In the genomic region with DNA sequence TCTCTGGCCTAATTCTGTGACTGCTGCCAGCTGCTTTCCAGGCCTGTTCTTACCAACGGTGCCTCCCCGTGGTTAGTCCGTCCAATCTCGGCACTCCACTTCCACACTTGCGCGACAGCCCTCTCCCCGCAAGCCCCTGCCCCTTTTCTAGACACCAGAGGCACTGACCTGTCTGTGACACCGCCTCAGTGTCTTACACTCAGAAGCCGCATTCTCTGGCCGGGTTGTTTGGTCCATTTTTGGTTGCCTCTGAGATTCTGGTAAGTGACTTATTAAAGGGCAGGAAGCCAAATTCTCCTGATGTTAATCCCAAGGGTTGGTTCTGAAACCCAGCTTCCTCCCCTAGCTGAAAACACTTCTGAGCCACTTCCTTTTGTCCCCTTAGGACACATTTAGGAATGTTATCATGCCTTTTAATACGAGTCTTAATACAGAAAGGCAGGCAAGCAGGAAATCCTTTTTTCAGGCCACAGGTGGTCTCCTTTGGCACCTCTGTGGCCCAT, we compare ENCODE assay signal across 8 cellular contexts. TPM values are rescaled to one million over a fixed set of nuclear protein-coding genes. Genes with fewer than 3 reads are reported as not detected.
DNase-seq lines count a peak whose midpoint lies in the region; ATAC-seq, FAIRE-seq and TF ChIP-seq lines count a peak whose summit lies in the region.

No MANE protein-coding gene starts in this region.

- no peak for TF ChIP-seq RAD21 in GM12878 (IDR thresholded peaks at IDR 0.05; ENCODE audit: insufficient read depth, low read depth, low read length)

- in situ Hi-C loops in GM12878 (cut with MboI): no loop called here

- H3K36me3 ChIP-seq in GM12878 (ENCODE audit: control insufficient read depth in 2 of 2, insufficient read depth in 2 of 2, low read length in 1 of 2) (no peaks in the 10 kb centered on the region), iPS-20b (ENCODE audit: insufficient read depth, low read depth, low read length) (peaks cover under 1% of the 10 kb centered on the region), skeletal muscle satellite cell (ENCODE audit: insufficient read depth, low read length) (no peaks in the 10 kb centered on the region)

- intact Hi-C loops in GM12878 (cut with micrococcal nuclease; ENCODE audit: unreplicated experiment): loop anchor here (5.0 to 10.0 kb wide), 4 partner anchors 47 to 442 kb away; no protein-coding TSS in a partner anchor

- TSS peak; percentile 94 for BruUV-seq in GM12878 (replicated peaks; lab: Mats Ljungman, UMichigan)

- ATAC-seq in GM12878 (peak; percentile 6), GM19351 (IDR thresholded peaks at IDR 0.05; ENCODE audit: unreplicated experiment) (no peak), HG03521 (IDR thresholded peaks at IDR 0.05; ENCODE audit: unreplicated experiment) (no peak)

- RAD21 ChIA-PET in GM12878 (lab: Charles Lee; ENCODE audit: unreplicated experiment): interaction anchor here (1.0 to 3.0 kb wide), 8 partner anchors 15 to 449 kb away, joined by 3 to 20 read pairs (median 5); a partner anchor contains a TSS

- peaks cover 12% of the 10 kb centered on the region for H3K4me1 ChIP-seq in GM12878 (ENCODE audit: control insufficient read depth, insufficient read depth, low read length)
- peaks cover 16% of the 10 kb centered on the region for H3K4me1 ChIP-seq in iPS-20b (ENCODE audit: insufficient read depth, low read length)
- H3K4me1 ChIP-seq in skeletal muscle satellite cell (ENCODE audit: control insufficient read depth, insufficient read depth, low read length): peaks cover 26% of the 10 kb centered on the region

- H3K27me3 ChIP-seq in GM12878 (replicated peaks in 1 of 2; ENCODE audit: control insufficient read depth in 2 of 2, insufficient read depth in 2 of 2, low read length in 1 of 2) (no peaks in the 10 kb centered on the region), iPS-20b (ENCODE audit: insufficient read depth, low read length) (peaks cover 7% of the 10 kb centered on the region; the same call in 1 of the 2 replicates), skeletal muscle satellite cell (ENCODE audit: control insufficient read depth, insufficient read depth, low read length) (no peaks in the 10 kb centered on the region)

- CTCF ChIA-PET in GM12878 (lab: Yijun Ruan, JAX): interaction anchor here (0.6 to 1.6 kb wide), 8 partner anchors 9 to 339 kb away, joined by 3 to 6 read pairs (median 3); no protein-coding TSS in a partner anchor

- FAIRE-seq in RCC 7860 (lab: Jason Lieb, UNC) (peak; percentile 81), GM12878 (lab: Jason Lieb, UNC) (no peak)

- H3K9ac ChIP-seq in GM12878 (ENCODE audit: control insufficient read depth, insufficient read depth, low read length) (peak overlapping the region; percentile 70), iPS-20b (ENCODE audit: low read depth, low read length) (peak overlapping the region; percentile 82; the same call in 1 of the 2 replicates), skeletal muscle satellite cell (ENCODE audit: low read depth, low read length) (peak overlapping the region; percentile 69)

- H2AFZ ChIP-seq in GM12878 (ENCODE audit: control insufficient read depth, low read depth, low read length): peak overlapping the region; percentile 22

- H3K4me2 ChIP-seq in GM12878 (ENCODE audit: control insufficient read depth, insufficient read depth) (peak overlapping the region; percentile 88), skeletal muscle satellite cell (ENCODE audit: low read length) (peak overlapping the region; percentile 93)

- H3K9me3 ChIP-seq in GM12878 (replicated peaks; ENCODE audit: control insufficient read depth, insufficient read depth, low read length): no peaks in the 10 kb centered on the region
- no peaks in the 10 kb centered on the region for H3K9me3 ChIP-seq in iPS-20b (ENCODE audit: insufficient read depth, low read depth, low read length)
- H3K9me3 ChIP-seq in skeletal muscle satellite cell (replicated peaks; ENCODE audit: low read length): no peaks in the 10 kb centered on the region

- under 1% methylated on average over 11 of the region's 11 CpGs for WGBS in GM12878 (ENCODE audit: insufficient coverage, insufficient replicate concordance, low lambda C conversion rate, missing lambda C conversion rate)

- TF ChIP-seq CTCF in GM12872 (IDR thresholded peaks at IDR 0.05; ENCODE audit: insufficient read depth, low read depth, low read length) (0 out of 3 replicates have a peak, but pooled peaks have one; percentile 2), GM12878 (IDR thresholded peaks at IDR 0.05 in 2 of 3, conservative IDR thresholded peaks at IDR 0.05 in 1 of 3; ENCODE audit: control insufficient read depth in 2 of 3, extremely low read depth in 1 of 3, insufficient read depth in 1 of 3, low read depth in 3 of 3, low read length in 3 of 3) (peak in 1 of 3 experiments; percentile 20; a peak in 1 of 6 replicates)

- DNase-seq in RCC 7860 (ENCODE audit: low spot score) (peak; percentile 73), GM12878 (ENCODE audit: low read depth, low spot score) (no peak), COLO829 (ENCODE audit: low spot score) (no peak)

- H3K4me3 ChIP-seq in GM12878: peak overlapping the region; percentile 94
- H3K4me3 ChIP-seq in iPS-20b (ENCODE audit: low read length): peak overlapping the region; percentile 82
- peak overlapping the region; percentile 76 for H3K4me3 ChIP-seq in skeletal muscle satellite cell (ENCODE audit: low read length)

- POLR2A ChIA-PET in GM12878 (lab: Charles Lee): interaction anchor here (0.6 to 2.2 kb wide), 15 partner anchors 13 to 563 kb away, joined by 3 to 13 read pairs (median 4); a partner anchor contains a TSS

- SMC1A ChIA-PET in GM12878 (lab: Charles Lee; ENCODE audit: uncharacterized antibody, unreplicated experiment): interaction anchor here (0.8 to 1.6 kb wide), 15 partner anchors 9 to 446 kb away, joined by 3 to 8 read pairs (median 3); no protein-coding TSS in a partner anchor

- peaks cover 7% of the 10 kb centered on the region for H3K79me2 ChIP-seq in GM12878 (ENCODE audit: control insufficient read depth, insufficient read depth, low read length)

- no peak for TF ChIP-seq POLR2A in GM12878 (IDR thresholded peaks at IDR 0.05; ENCODE audit: low read depth, low read length)

- no peaks in the 10 kb centered on the region for H4K20me1 ChIP-seq in GM12878 (ENCODE audit: control insufficient read depth, insufficient read depth)

- H3K27ac ChIP-seq in GM12878 (ENCODE audit: control insufficient read depth, insufficient read depth): peak overlapping the region; percentile 87
- H3K27ac ChIP-seq in iPS-20b (ENCODE audit: low read length): no peak overlapping the region

- TF ChIP-seq EP300 in GM12878 (IDR thresholded peaks at IDR 0.05; ENCODE audit: borderline replicate concordance in 1 of 2, control insufficient read depth in 1 of 2, low read depth in 2 of 2, low read length in 2 of 2): no peak

TF ChIP-seq in GM12878, 131 proteins besides CTCF, POLR2A, EP300 and RAD21:
- TF ChIP-seq MXI1 (IDR thresholded peaks at IDR 0.05; ENCODE audit: low read depth, low read length) (no peak), IKZF1 (conservative IDR thresholded peaks at IDR 0.05) (0 out of 2 replicates have a peak, but pooled peaks have one; percentile 10)
- TF ChIP-seq, protein P1, sequence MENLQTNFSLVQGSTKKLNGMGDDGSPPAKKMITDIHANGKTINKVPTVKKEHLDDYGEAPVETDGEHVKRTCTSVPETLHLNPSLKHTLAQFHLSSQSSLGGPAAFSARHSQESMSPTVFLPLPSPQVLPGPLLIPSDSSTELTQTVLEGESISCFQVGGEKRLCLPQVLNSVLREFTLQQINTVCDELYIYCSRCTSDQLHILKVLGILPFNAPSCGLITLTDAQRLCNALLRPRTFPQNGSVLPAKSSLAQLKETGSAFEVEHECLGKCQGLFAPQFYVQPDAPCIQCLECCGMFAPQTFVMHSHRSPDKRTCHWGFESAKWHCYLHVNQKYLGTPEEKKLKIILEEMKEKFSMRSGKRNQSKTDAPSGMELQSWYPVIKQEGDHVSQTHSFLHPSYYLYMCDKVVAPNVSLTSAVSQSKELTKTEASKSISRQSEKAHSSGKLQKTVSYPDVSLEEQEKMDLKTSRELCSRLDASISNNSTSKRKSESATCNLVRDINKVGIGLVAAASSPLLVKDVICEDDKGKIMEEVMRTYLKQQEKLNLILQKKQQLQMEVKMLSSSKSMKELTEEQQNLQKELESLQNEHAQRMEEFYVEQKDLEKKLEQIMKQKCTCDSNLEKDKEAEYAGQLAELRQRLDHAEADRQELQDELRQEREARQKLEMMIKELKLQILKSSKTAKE (IDR thresholded peaks at IDR 0.05; ENCODE audit: low read depth, poor library complexity, severe bottlenecking): peak; percentile 47
TF ChIP-seq in GM12878: peak in this region for 2.

RNA-seq across cellular contexts. Expression of a gene that starts 1.2 kb away (rescaled TPM):
- total RNA-seq in GM12878 (2013; cell fraction: nucleolus; rRNA removed): 45.2 and 53.2 TPM in 2 replicates
- total RNA-seq in GM12878 (2014; rRNA removed) (15.2 and 16.2 TPM in 2 replicates), GM12878 (2014; rRNA removed; fragmentation: Illumina TruSeq; extraction: Trizol) (10.2 and 12.6 TPM in 2 replicates), GM12878 (2021) (11.8 and 13.1 TPM in 2 replicates)
- 11.1 TPM for polyA plus RNA-seq in GM12878 (2011; ENCODE audit: low read depth)
- polyA plus RNA-seq in GM12878 (2011; rRNA removed) (22.9 and 27.3 TPM in 2 replicates), GM12878 (2014; fragmentation: Illumina TruSeq; extraction: Trizol) (14.1 and 16.4 TPM in 2 replicates), GM12878 (2014; fragmentation: Nextera tagmentation; extraction: Ambion mirVana) (10 to 100 TPM; 11.4 to 13.1 TPM), GM12878 (2014; rRNA removed) (12.4 and 12.5 TPM in 2 replicates), GM12878 (2016; fragmentation: Nextera tagmentation; extraction: Ambion mirVana) (10 to 100 TPM; 16.1 to 16.6 TPM)
- polyA plus RNA-seq in GM12878 (2011; cell fraction: cytosol; rRNA removed): 12.5 and 13.5 TPM in 2 replicates
- 24.3 and 25.1 TPM in 2 replicates for polyA plus RNA-seq in GM12878 (2011; cell fraction: nucleus; rRNA removed)
- 11.2 and 11.3 TPM in 2 replicates for polyA plus RNA-seq in GM12878 (2012)
- polyA minus RNA-seq in GM12878 (2011; rRNA and poly(A)+ RNA removed): 21.2 and 23.3 TPM in 2 replicates
- polyA minus RNA-seq in GM12878 (2011; cell fraction: cytosol; rRNA and poly(A)+ RNA removed): 4.4 and 5.6 TPM in 2 replicates
- 9.3 and 20.3 TPM in 2 replicates for polyA minus RNA-seq in GM12878 (2011; cell fraction: nucleus; rRNA and poly(A)+ RNA removed)
- 11.9 and 14.9 TPM in 2 replicates for total RNA-seq in skeletal muscle satellite cell (2012; rRNA removed)
